In the genomic region with DNA sequence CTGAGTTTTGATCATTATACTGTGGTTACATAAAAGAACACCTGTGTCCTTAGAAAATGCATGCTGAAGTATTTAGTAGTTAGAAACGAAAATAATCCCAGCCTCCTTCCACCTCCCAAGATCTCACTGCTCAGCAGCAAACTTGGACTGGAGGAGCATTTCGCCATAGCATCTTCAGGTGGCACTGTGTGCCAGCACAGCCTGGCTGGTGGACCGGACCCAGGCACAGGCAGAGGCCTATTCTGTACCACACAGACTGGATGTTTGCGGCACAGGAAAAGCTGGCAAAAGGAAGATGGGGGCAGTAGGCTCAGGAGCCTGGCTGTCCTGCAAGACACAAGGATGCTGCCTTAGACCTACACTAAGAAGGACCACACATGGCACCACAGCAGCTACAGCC, we compare ENCODE assay signal across 23 cellular contexts. TPM values are rescaled to one million over a fixed set of nuclear protein-coding genes. Genes with fewer than 3 reads are reported as not detected.
DNase-seq lines count a peak whose midpoint lies in the region; ATAC-seq, FAIRE-seq and TF ChIP-seq lines count a peak whose summit lies in the region.
"Had no signal": no experiment of that assay in that cellular context is flagged by ENCODE, and none has a peak within 500 bp of the region (broad histone marks: within the 10 kb centered on the region; RNA-seq: fewer than 3 reads in every experiment).

No MANE protein-coding gene starts in this region.

- H4K20me1 ChIP-seq in HepG2 (ENCODE audit: insufficient read depth, low read length) = no peaks in the 10 kb centered on the region
- peaks cover 4% of the 10 kb centered on the region; the same call in 1 of the 2 replicates for H4K20me1 ChIP-seq in IMR-90 (ENCODE audit: insufficient read depth, low read length)

- H3K79me1 ChIP-seq in IMR-90 (ENCODE audit: low read depth in 1 of 2, low read length in 2 of 2) = peaks cover 40 to 64% of the 10 kb centered on the region in 2 experiments

- in situ Hi-C loops in HepG2 (cut with HindIII; ENCODE audit: extremely low pct_ligation_motif_present, low pct_unique_long_range_greater_than_20kb) = no loop called here
- in situ Hi-C loops in IMR-90 (cut with MboI; ENCODE audit: low sequenced_read_pairs) = no loop called here

- H3K23ac ChIP-seq in IMR-90 (ENCODE audit: low read depth, low read length) = no peak overlapping the region

- intact Hi-C loops in right lobe of liver (cut with DNase I) = no loop called here
- intact Hi-C loops in HepG2 (cut with micrococcal nuclease; ENCODE audit: unreplicated experiment) = no loop called here
- intact Hi-C loops in IMR-90 (cut with micrococcal nuclease) = no loop called here
- intact Hi-C loops in ovary (cut with DNase I) = no loop called here

- POLR2A ChIA-PET in HepG2 (lab: Yijun Ruan, JAX) (no interaction called here), IMR-90 (lab: Charles Lee; ENCODE audit: unreplicated experiment) (no interaction called here)

- no peak overlapping the region for H2BK5ac ChIP-seq in IMR-90 (ENCODE audit: low read depth, low read length, poor library complexity, severe bottlenecking)

- H3K27ac ChIP-seq in right lobe of liver (no peak overlapping the region), HepG2 (ENCODE audit: extremely low read length, insufficient read depth, low read length) (no peak overlapping the region), IMR-90 (ENCODE audit: insufficient read depth, low read length) (no peak overlapping the region), ovary (no peak overlapping the region)
- H3K27ac ChIP-seq: A549 had no signal

- CTCF ChIA-PET in HepG2 (lab: Yijun Ruan, JAX; ENCODE audit: low intra/inter-chr PET ratio, low total read pairs) (no interaction called here), IMR-90 (lab: Yijun Ruan, JAX) (no interaction called here)

- H4K5ac ChIP-seq in IMR-90 (ENCODE audit: low read depth, low read length) = no peak overlapping the region

- H3K4me1 ChIP-seq in right lobe of liver = peaks cover 0 to 30% (median 7%) of the 10 kb centered on the region in 4 donors
- peaks cover 12% of the 10 kb centered on the region for H3K4me1 ChIP-seq in HepG2 (ENCODE audit: insufficient read depth, low read length)
- H3K4me1 ChIP-seq in IMR-90 (ENCODE audit: control insufficient read depth, insufficient read depth, low read length) = peaks cover 11% of the 10 kb centered on the region
- H3K4me1 ChIP-seq in ovary (ENCODE audit: insufficient read depth) = peaks cover 7% of the 10 kb centered on the region
- H3K4me1 ChIP-seq: A549 had no signal

- TF ChIP-seq EP300 in HepG2 (IDR thresholded peaks at IDR 0.05; ENCODE audit: low read depth in 2 of 2, low read length in 2 of 2) (no peak), HepG2 (CRISPR knock-in tag; IDR thresholded peaks at IDR 0.05; ENCODE audit: borderline replicate concordance) (no peak), ovary (IDR thresholded peaks at IDR 0.05) (no peak)

- no peak overlapping the region for H3K14ac ChIP-seq in IMR-90 (replicated peaks; ENCODE audit: low read depth, low read length)

- H3K4me3 Mint-ChIP-seq in progenitor cell of endocrine pancreas (ENCODE audit: low read depth) = no peak overlapping the region
- H3K4me3 Mint-ChIP-seq in effector memory CD8-positive, alpha-beta T cell = no peak overlapping the region
- H3K4me3 Mint-ChIP-seq: CD4-positive, alpha-beta memory T cell had no signal

- peak overlapping the region; percentile 18 for H3K27ac Mint-ChIP-seq in progenitor cell of endocrine pancreas
- no peak overlapping the region for H3K27ac Mint-ChIP-seq in activated naive CD4-positive, alpha-beta T cell treated with anti-CD3 and anti-CD28 coated beads, Interleukin-2, amount 50 U/mL, for 72 hours
- H3K27ac Mint-ChIP-seq in effector memory CD8-positive, alpha-beta T cell = no peak overlapping the region

- H3K36me3 ChIP-seq in right lobe of liver (peaks cover 0 to 3% (median 0%) of the 10 kb centered on the region in 4 donors), HepG2 (replicated peaks in 1 of 2; ENCODE audit: control insufficient read depth in 1 of 2, insufficient read depth in 2 of 2, low read length in 2 of 2) (no peaks in the 10 kb centered on the region; a peak in 1 of 5 replicates), IMR-90 (ENCODE audit: control insufficient read depth, insufficient read depth, low read length) (peaks cover 2% of the 10 kb centered on the region; the same call in 1 of the 2 replicates), ovary (no peaks in the 10 kb centered on the region)

- no peaks in the 10 kb centered on the region for H3K27me3 Mint-ChIP-seq in progenitor cell of endocrine pancreas
- H3K27me3 Mint-ChIP-seq in effector memory CD8-positive, alpha-beta T cell = no peaks in the 10 kb centered on the region
- H3K27me3 Mint-ChIP-seq: CD4-positive, alpha-beta memory T cell had no signal

- no peak for TF ChIP-seq RAD21 in HepG2 (CRISPR knock-in tag; IDR thresholded peaks at IDR 0.05)
- no peak for TF ChIP-seq RAD21 in IMR-90 (IDR thresholded peaks at IDR 0.05; ENCODE audit: low read length)

- TF ChIP-seq CTCF in right lobe of liver (IDR thresholded peaks at IDR 0.05) (no peak), HepG2 (CRISPR knock-in tag; IDR thresholded peaks at IDR 0.05) (no peak), IMR-90 (conservative IDR thresholded peaks at IDR 0.05; ENCODE audit: low read depth, low read length) (no peak), progenitor cell of endocrine pancreas (IDR thresholded peaks at IDR 0.05; ENCODE audit: unreplicated experiment) (no peak), ovary (IDR thresholded peaks at IDR 0.05) (no peak)

- no peaks in the 10 kb centered on the region for H3K79me2 ChIP-seq in HepG2 (ENCODE audit: insufficient read depth, low read length)

- no peak overlapping the region for H4K8ac ChIP-seq in IMR-90 (ENCODE audit: low read depth in 2 of 2, low read length in 2 of 2)

- H4K91ac ChIP-seq in IMR-90 (ENCODE audit: insufficient read depth, low read depth, low read length) = no peak overlapping the region

- no peak for FAIRE-seq in HepG2 (lab: Jason Lieb, UNC)
- FAIRE-seq: A549, G401.6, GM12892, H54 had no signal

- no peak overlapping the region for H2AK9ac ChIP-seq in IMR-90 (replicated peaks; ENCODE audit: low read depth, low read length, poor library complexity)

- no peak overlapping the region for H2BK20ac ChIP-seq in IMR-90 (ENCODE audit: low read depth, low read length)

- no peak overlapping the region for H3K9ac ChIP-seq in HepG2 (ENCODE audit: insufficient read depth, low read depth, low read length)
- H3K9ac ChIP-seq in IMR-90 (ENCODE audit: low read depth, low read length) = no peak overlapping the region

- no peak overlapping the region for H3K56ac ChIP-seq in IMR-90 (ENCODE audit: extremely low read depth, insufficient read depth, low read length)

- H2BK15ac ChIP-seq in IMR-90 (ENCODE audit: low read depth, low read length) = no peak overlapping the region

- H2AFZ ChIP-seq in HepG2 (ENCODE audit: low read length) = no peak overlapping the region
- H2AFZ ChIP-seq in IMR-90 (replicated peaks; ENCODE audit: low read length, poor library complexity) = no peak overlapping the region

- H3K4me3 ChIP-seq in right lobe of liver (no peak overlapping the region), HepG2 (replicated peaks in 1 of 3; ENCODE audit: insufficient read depth in 1 of 3, low read depth in 2 of 3, low read length in 3 of 3) (no peak overlapping the region), IMR-90 (ENCODE audit: insufficient read depth, low read depth, low read length) (no peak overlapping the region), ovary (no peak overlapping the region)
- H3K4me3 ChIP-seq: A549 had no signal

- H3K9me1 ChIP-seq in IMR-90 (ENCODE audit: insufficient read depth, low read length) = peaks cover 23% of the 10 kb centered on the region

- H3K27me3 ChIP-seq in right lobe of liver (no peaks in the 10 kb centered on the region), HepG2 (ENCODE audit: control insufficient read depth in 1 of 2, insufficient read depth in 2 of 2, low read length in 2 of 2) (no peaks in the 10 kb centered on the region), IMR-90 (ENCODE audit: control insufficient read depth, insufficient read depth, low read length) (no peaks in the 10 kb centered on the region), ovary (no peaks in the 10 kb centered on the region)

- H2BK120ac ChIP-seq in IMR-90 (ENCODE audit: low read depth, low read length) = no peak overlapping the region

- H3K4me2 ChIP-seq in HepG2 (ENCODE audit: low read depth, low read length) (no peak overlapping the region), IMR-90 (ENCODE audit: low read depth, low read length) (no peak overlapping the region)
- H3K4me2 ChIP-seq: A549 had no signal

- no peaks in the 10 kb centered on the region for H3K9me3 Mint-ChIP-seq in progenitor cell of endocrine pancreas (ENCODE audit: low read depth)
- peaks cover 0 to 11% of the 10 kb centered on the region in 2 donors for H3K9me3 Mint-ChIP-seq in activated naive CD4-positive, alpha-beta T cell treated with anti-CD3 and anti-CD28 coated beads, Interleukin-2, amount 50 U/mL, for 72 hours
- no peaks in the 10 kb centered on the region for H3K9me3 Mint-ChIP-seq in effector memory CD8-positive, alpha-beta T cell
- H3K9me3 Mint-ChIP-seq: CD4-positive, alpha-beta memory T cell had no signal

- peak in 3 of 4 donors; percentile 31 to 46 (median 44) for ATAC-seq in right lobe of liver
- ATAC-seq in HepG2 = no peak
- no peak for ATAC-seq in IMR-90 (ENCODE audit: low read depth)
- ATAC-seq in esophagus mucosa = peak; percentile 9
- no peak for ATAC-seq in activated naive CD4-positive, alpha-beta T cell treated with anti-CD3 and anti-CD28 coated beads, Interleukin-2, amount 50 U/mL, for 72 hours
- no peak for ATAC-seq in effector memory CD8-positive, alpha-beta T cell (replicated peaks)
- ATAC-seq: A549 had no signal

- 50% methylated on average over 1 of the region's 4 CpGs for WGBS in right lobe of liver (ENCODE audit: insufficient coverage, low coverage, low lambda C conversion rate, missing lambda C conversion rate)
- WGBS in HepG2 (ENCODE audit: low lambda C conversion rate) = 100% methylated on average over 3 of the region's 4 CpGs
- no CpG with 5 or more reads among the region's 4 CpGs for whole genome bisulfite sequencing in IMR-90 (ENCODE audit: extremely low coverage in 2 of 2, insufficient read length in 1 of 2), 2 experiments
- WGBS in ovary, 3 donors = 83 to 92% (median 91%) methylated on average over 4 of the region's 4 CpGs

- H3K4ac ChIP-seq in IMR-90 (ENCODE audit: low read depth, low read length) = no peak overlapping the region

- dilution Hi-C loops in IMR-90 (cut with HindIII; ENCODE audit: low sequenced_read_pairs, unreplicated experiment) = no loop called here

- BruUV-seq in HepG2 (replicated peaks; lab: Mats Ljungman, UMichigan) (no TSS peak), IMR-90 (replicated peaks; lab: Mats Ljungman, UMichigan) (no TSS peak)

- H2AK5ac ChIP-seq in IMR-90 (ENCODE audit: low read depth, low read length) = peak overlapping the region; percentile 33; the same call in 1 of the 2 replicates

- peaks cover 8% of the 10 kb centered on the region for H3K36me3 Mint-ChIP-seq in progenitor cell of endocrine pancreas (ENCODE audit: insufficient read depth)
- H3K36me3 Mint-ChIP-seq in activated naive CD4-positive, alpha-beta T cell treated with anti-CD3 and anti-CD28 coated beads, Interleukin-2, amount 50 U/mL, for 72 hours = peaks cover 20 to 38% of the 10 kb centered on the region in 2 donors
- H3K36me3 Mint-ChIP-seq in effector memory CD8-positive, alpha-beta T cell (ENCODE audit: insufficient read depth) = peaks cover 3% of the 10 kb centered on the region

- TF ChIP-seq POLR2A in right lobe of liver (IDR thresholded peaks at IDR 0.05) (no peak), HepG2 (IDR thresholded peaks at IDR 0.05; ENCODE audit: insufficient read depth in 1 of 2, low read depth in 2 of 2, low read length in 2 of 2) (no peak), IMR-90 (IDR thresholded peaks at IDR 0.05; ENCODE audit: low read depth, low read length) (no peak), ovary (IDR thresholded peaks at IDR 0.05) (no peak)

- H3K9me3 ChIP-seq in right lobe of liver (no peaks in the 10 kb centered on the region), HepG2 (ENCODE audit: low read length) (no peaks in the 10 kb centered on the region), IMR-90 (ENCODE audit: control insufficient read depth, insufficient read depth, low read length) (no peaks in the 10 kb centered on the region), ovary (no peaks in the 10 kb centered on the region)
- H3K9me3 ChIP-seq: A549 had no signal

- H3K4me1 Mint-ChIP-seq in progenitor cell of endocrine pancreas (ENCODE audit: low read depth) = peaks cover 12% of the 10 kb centered on the region
- peaks cover 30 to 41% of the 10 kb centered on the region in 2 donors for H3K4me1 Mint-ChIP-seq in effector memory CD8-positive, alpha-beta T cell (ENCODE audit: low read depth in 2 of 2)

- no peak overlapping the region for H3K18ac ChIP-seq in IMR-90 (ENCODE audit: low read depth, low read length)

- DNase-seq in right lobe of liver = no peak
- DNase-seq in HepG2 (ENCODE audit: low spot score) = no peak
- no peak for DNase-seq in IMR-90
- DNase-seq in progenitor cell of endocrine pancreas (ENCODE audit: low spot score, unreplicated experiment) = no peak
- no peak for DNase-seq in activated naive CD4-positive, alpha-beta T cell treated with anti-CD3 and anti-CD28 coated beads, Interleukin-2, amount 50 U/mL, for 72 hours (ENCODE audit: low spot score in 2 of 2)
- no peak for DNase-seq in effector memory CD8-positive, alpha-beta T cell
- no peak for DNase-seq in ovary
- DNase-seq: 8988T; ACHN; Calu3; CD4-positive, alpha-beta memory T cell; COR-L47; DMS53; DMS79 treated with DMSO at 0.1 percent for 48 hours; GOT3; HCEC 1CT had no signal

RNA-seq across cellular contexts. Expression of gene STIMATE, which starts 10.2 kb away (rescaled TPM):
- 10 to 100 TPM; 17.4 to 48.5 (median 33.8) TPM for total RNA-seq in right lobe of liver
- total RNA-seq in HepG2 (2016; rRNA removed; fragmentation: Illumina TruSeq; extraction: Trizol) = 8.7 and 11.7 TPM in 2 replicates
- 18.2 and 18.6 TPM in 2 replicates for total RNA-seq in HepG2 (2016; cell fraction: cytosol; rRNA removed; fragmentation: Illumina TruSeq; extraction: Trizol; ENCODE audit: low read depth)
- total RNA-seq in HepG2 (2016; cell fraction: insoluble cytoplasmic fraction; rRNA removed; fragmentation: Illumina TruSeq; extraction: Trizol) = 7.4 and 13.2 TPM in 2 replicates
- 22.9 and 26.2 TPM in 2 replicates for total RNA-seq in HepG2 (2016; cell fraction: membrane; rRNA removed; fragmentation: Illumina TruSeq; extraction: Trizol)
- total RNA-seq in HepG2 (2016; cell fraction: nucleus; rRNA removed; fragmentation: Illumina TruSeq; extraction: Trizol) = 6.8 and 12.1 TPM in 2 replicates
- polyA plus RNA-seq in HepG2 (2011; rRNA removed) = 5.7 and 6.2 TPM in 2 replicates
- polyA plus RNA-seq in HepG2 (2011; cell fraction: cytosol; rRNA removed) = 6.4 and 6.8 TPM in 2 replicates
- 27.8 and 29.6 TPM in 2 replicates for polyA plus RNA-seq in HepG2 (2011; cell fraction: nucleus; rRNA removed)
- polyA plus RNA-seq in HepG2 (2012) = 5.6 and 5.9 TPM in 2 replicates
- polyA plus RNA-seq in HepG2 (2016; cell fraction: cytosol; fragmentation: Illumina TruSeq; extraction: Trizol; ENCODE audit: low read depth) = 28.0 and 29.6 TPM in 2 replicates
- polyA plus RNA-seq in HepG2 (2016; cell fraction: insoluble cytoplasmic fraction; fragmentation: Illumina TruSeq; extraction: Trizol; ENCODE audit: low read depth) = 8.4 and 9.2 TPM in 2 replicates
- polyA plus RNA-seq in HepG2 (2016; cell fraction: membrane; fragmentation: Illumina TruSeq; extraction: Trizol; ENCODE audit: low read depth) = 25.4 and 30.7 TPM in 2 replicates
- polyA plus RNA-seq in HepG2 (2016; cell fraction: nucleus; fragmentation: Illumina TruSeq; extraction: Trizol; ENCODE audit: insufficient read depth, low read depth) = 12.9 and 17.4 TPM in 2 replicates
- polyA minus RNA-seq in HepG2 (2011; rRNA and poly(A)+ RNA removed; ENCODE audit: low replicate concordance) = 11.7 and 11.8 TPM in 2 replicates
- polyA minus RNA-seq in HepG2 (2011; cell fraction: cytosol; rRNA and poly(A)+ RNA removed) = 6.1 and 8.6 TPM in 2 replicates
- polyA minus RNA-seq in HepG2 (2011; cell fraction: nucleus; rRNA and poly(A)+ RNA removed) = 5.3 and 7.9 TPM in 2 replicates
- 7.5 and 10.6 TPM in 2 replicates for total RNA-seq in IMR-90 (2012; rRNA removed)
- polyA plus RNA-seq in IMR-90 (2012; rRNA removed) = 17.8 and 19.4 TPM in 2 replicates
- 12.5 and 37.8 TPM in 2 replicates for polyA plus RNA-seq in IMR-90 (2012; cell fraction: cytosol; rRNA removed)
- polyA plus RNA-seq in IMR-90 (2012; cell fraction: nucleus; rRNA removed; ENCODE audit: low replicate concordance) = 22.4 and 23.4 TPM in 2 replicates
- total RNA-seq in esophagus mucosa = 6.1 TPM
- total RNA-seq in progenitor cell of endocrine pancreas = 17.4 and 18.4 TPM in 2 replicates
- 10 to 100 TPM; 16.6 to 24.0 TPM for total RNA-seq in activated naive CD4-positive, alpha-beta T cell treated with anti-CD3 and anti-CD28 coated beads, Interleukin-2, amount 50 U/mL, for 72 hours
- 10 to 100 TPM; 11.0 to 29.9 (median 17.8) TPM for total RNA-seq in ovary
- polyA plus RNA-seq in ovary = 10 to 100 TPM in 1 of 2 donors, 1 to 10 TPM in 1; 7.4 to 11.9 TPM

RNA-seq across cellular contexts. Expression of gene MUSTN1, which starts 52.3 kb away (rescaled TPM):
- total RNA-seq in right lobe of liver (1 to 10 TPM in 3 of 6 experiments, under 1 TPM in 1, not detected in 2; 0.59 to 9.9 (median 5.7) TPM), HepG2 (2016; rRNA removed; fragmentation: Illumina TruSeq; extraction: Trizol) (1.3 and 1.4 TPM in 2 replicates), IMR-90 (2012; rRNA removed) (not detected in 2 replicates), esophagus mucosa (0.40 TPM), progenitor cell of endocrine pancreas (not detected in 2 replicates), ovary (10 to 100 TPM in 1 of 7 donors, 1 to 10 TPM in 6; 2.2 to 14.3 (median 5.9) TPM)
- total RNA-seq in HepG2 (2016; cell fraction: cytosol; rRNA removed; fragmentation: Illumina TruSeq; extraction: Trizol; ENCODE audit: low read depth) = 1.1 TPM in 1 of 2 replicates, not detected in the other
- total RNA-seq in HepG2 (2016; cell fraction: insoluble cytoplasmic fraction; rRNA removed; fragmentation: Illumina TruSeq; extraction: Trizol) = 1.8 and 2.0 TPM in 2 replicates
- 0.62 and 1.3 TPM in 2 replicates for total RNA-seq in HepG2 (2016; cell fraction: membrane; rRNA removed; fragmentation: Illumina TruSeq; extraction: Trizol)
- total RNA-seq in HepG2 (2016; cell fraction: nucleus; rRNA removed; fragmentation: Illumina TruSeq; extraction: Trizol) = 1.5 and 1.8 TPM in 2 replicates
- polyA plus RNA-seq in HepG2 (2011; rRNA removed) (0.60 and 0.84 TPM in 2 replicates), IMR-90 (2012; rRNA removed) (not detected in 2 replicates), ovary (10 to 100 TPM; 12.1 to 30.0 TPM)
- 0.46 and 0.76 TPM in 2 replicates for polyA plus RNA-seq in HepG2 (2011; cell fraction: cytosol; rRNA removed)
- 8.5 TPM in 2 replicates for polyA plus RNA-seq in HepG2 (2011; cell fraction: nucleus; rRNA removed)
- 0.59 and 1.6 TPM in 2 replicates for polyA plus RNA-seq in HepG2 (2012)
- 0.95 and 1.2 TPM in 2 replicates for polyA plus RNA-seq in HepG2 (2016; cell fraction: cytosol; fragmentation: Illumina TruSeq; extraction: Trizol; ENCODE audit: low read depth)
- polyA plus RNA-seq in HepG2 (2016; cell fraction: insoluble cytoplasmic fraction; fragmentation: Illumina TruSeq; extraction: Trizol; ENCODE audit: low read depth) = 1.7 and 2.2 TPM in 2 replicates
- 0.33 and 0.93 TPM in 2 replicates for polyA plus RNA-seq in HepG2 (2016; cell fraction: membrane; fragmentation: Illumina TruSeq; extraction: Trizol; ENCODE audit: low read depth)
- polyA plus RNA-seq in HepG2 (2016; cell fraction: nucleus; fragmentation: Illumina TruSeq; extraction: Trizol; ENCODE audit: insufficient read depth, low read depth) = 4.6 and 6.7 TPM in 2 replicates
- polyA minus RNA-seq in HepG2 (2011; rRNA and poly(A)+ RNA removed; ENCODE audit: low replicate concordance) = 0.54 TPM in 1 of 2 replicates, not detected in the other
- polyA minus RNA-seq in HepG2 (2011; cell fraction: cytosol; rRNA and poly(A)+ RNA removed) = not detected in 2 replicates
- polyA minus RNA-seq in HepG2 (2011; cell fraction: nucleus; rRNA and poly(A)+ RNA removed) = not detected in 2 replicates
- 0.25 and 0.32 TPM in 2 replicates for polyA plus RNA-seq in IMR-90 (2012; cell fraction: cytosol; rRNA removed)
- 5.7 and 7.9 TPM in 2 replicates for polyA plus RNA-seq in IMR-90 (2012; cell fraction: nucleus; rRNA removed; ENCODE audit: low replicate concordance)
- 1 to 10 TPM in 1 of 2 donors, under 1 TPM in 1; 0.51 to 3.6 TPM for total RNA-seq in activated naive CD4-positive, alpha-beta T cell treated with anti-CD3 and anti-CD28 coated beads, Interleukin-2, amount 50 U/mL, for 72 hours
- total RNA-seq: Daoy had no signal
- polyA plus RNA-seq: A549; BJ; CD4-positive, alpha-beta memory T cell had no signal

RNA-seq across cellular contexts. Expression of gene ITIH4, which starts 56.7 kb away (rescaled TPM):
- total RNA-seq in right lobe of liver = 1,000 to 10,000 TPM; 1,573 to 4,137 (median 3,531) TPM
- 1.5 and 5.3 TPM in 2 replicates for total RNA-seq in HepG2 (2016; rRNA removed; fragmentation: Illumina TruSeq; extraction: Trizol)
- total RNA-seq in HepG2 (2016; cell fraction: cytosol; rRNA removed; fragmentation: Illumina TruSeq; extraction: Trizol; ENCODE audit: low read depth) = 1.1 and 1.6 TPM in 2 replicates
- total RNA-seq in HepG2 (2016; cell fraction: insoluble cytoplasmic fraction; rRNA removed; fragmentation: Illumina TruSeq; extraction: Trizol) = 2.2 and 6.6 TPM in 2 replicates
- total RNA-seq in HepG2 (2016; cell fraction: membrane; rRNA removed; fragmentation: Illumina TruSeq; extraction: Trizol) = 1.0 and 2.3 TPM in 2 replicates
- total RNA-seq in HepG2 (2016; cell fraction: nucleus; rRNA removed; fragmentation: Illumina TruSeq; extraction: Trizol) = 6.0 and 8.7 TPM in 2 replicates
- polyA plus RNA-seq in HepG2 (2011; rRNA removed) = 2.7 and 3.7 TPM in 2 replicates
- 1.1 and 1.6 TPM in 2 replicates for polyA plus RNA-seq in HepG2 (2011; cell fraction: cytosol; rRNA removed)
- polyA plus RNA-seq in HepG2 (2011; cell fraction: nucleus; rRNA removed) = 6.7 and 7.2 TPM in 2 replicates
- 0.95 TPM in 1 of 2 replicates, not detected in the other for polyA plus RNA-seq in HepG2 (2012)
- 0.76 and 1.1 TPM in 2 replicates for polyA plus RNA-seq in HepG2 (2016; cell fraction: cytosol; fragmentation: Illumina TruSeq; extraction: Trizol; ENCODE audit: low read depth)
- 1.3 and 1.6 TPM in 2 replicates for polyA plus RNA-seq in HepG2 (2016; cell fraction: insoluble cytoplasmic fraction; fragmentation: Illumina TruSeq; extraction: Trizol; ENCODE audit: low read depth)
- 1.2 and 1.4 TPM in 2 replicates for polyA plus RNA-seq in HepG2 (2016; cell fraction: membrane; fragmentation: Illumina TruSeq; extraction: Trizol; ENCODE audit: low read depth)
- polyA plus RNA-seq in HepG2 (2016; cell fraction: nucleus; fragmentation: Illumina TruSeq; extraction: Trizol; ENCODE audit: insufficient read depth, low read depth) = 10.2 and 12.6 TPM in 2 replicates
- polyA minus RNA-seq in HepG2 (2011; rRNA and poly(A)+ RNA removed; ENCODE audit: low replicate concordance) = 1.8 and 2.5 TPM in 2 replicates
- 0.59 and 0.97 TPM in 2 replicates for polyA minus RNA-seq in HepG2 (2011; cell fraction: cytosol; rRNA and poly(A)+ RNA removed)
- 0.64 and 2.5 TPM in 2 replicates for polyA minus RNA-seq in HepG2 (2011; cell fraction: nucleus; rRNA and poly(A)+ RNA removed)
- 0.28 and 0.36 TPM in 2 replicates for total RNA-seq in IMR-90 (2012; rRNA removed)
- polyA plus RNA-seq in IMR-90 (2012; rRNA removed) = 0.26 and 0.67 TPM in 2 replicates
- polyA plus RNA-seq in IMR-90 (2012; cell fraction: cytosol; rRNA removed) = 0.02 and 0.09 TPM in 2 replicates
- polyA plus RNA-seq in IMR-90 (2012; cell fraction: nucleus; rRNA removed; ENCODE audit: low replicate concordance) = 5.8 and 6.1 TPM in 2 replicates
- 2.1 TPM for total RNA-seq in esophagus mucosa
- 2.9 and 9.7 TPM in 2 replicates for total RNA-seq in progenitor cell of endocrine pancreas
- 10 to 100 TPM in 1 of 2 donors, 1 to 10 TPM in 1; 1.5 to 16.5 TPM for total RNA-seq in activated naive CD4-positive, alpha-beta T cell treated with anti-CD3 and anti-CD28 coated beads, Interleukin-2, amount 50 U/mL, for 72 hours
- total RNA-seq in ovary = 1 to 10 TPM; 2.2 to 8.7 (median 4.0) TPM
- polyA plus RNA-seq in ovary = 10 to 100 TPM in 1 of 2 donors, 1 to 10 TPM in 1; 2.8 to 14.2 TPM

Comparison
In these comparisons a context has a peak if more than half of its experiments do, and no peak if none do; other contexts are left out.
1. ATAC-seq: peak in right lobe of liver (3 of 4) and esophagus mucosa (single experiment); none in HepG2 (single experiment), IMR-90 (single experiment), activated naive CD4-positive, alpha-beta T cell treated with anti-CD3 and anti-CD28 coated beads, Interleukin-2, amount 50 U/mL, for 72 hours (0 of 2) and effector memory CD8-positive, alpha-beta T cell (single experiment).
2. RNA of gene ITIH4, which starts 56.7 kb away (total RNA-seq): 1,573 to 4,137 TPM in right lobe of liver; 1.5 to 16.5 TPM in activated naive CD4-positive, alpha-beta T cell treated with anti-CD3 and anti-CD28 coated beads, Interleukin-2, amount 50 U/mL, for 72 hours, 2.9 to 9.7 TPM in progenitor cell of endocrine pancreas, 1.0 to 8.7 TPM in HepG2, 2.2 to 8.7 TPM in ovary, 2.1 TPM in esophagus mucosa (single experiment) and 0.28 to 0.36 TPM in IMR-90; every median in the first group is over 10 times any median in the second.